ENCODE assay signal across 8 cellular contexts in the genomic region with DNA sequence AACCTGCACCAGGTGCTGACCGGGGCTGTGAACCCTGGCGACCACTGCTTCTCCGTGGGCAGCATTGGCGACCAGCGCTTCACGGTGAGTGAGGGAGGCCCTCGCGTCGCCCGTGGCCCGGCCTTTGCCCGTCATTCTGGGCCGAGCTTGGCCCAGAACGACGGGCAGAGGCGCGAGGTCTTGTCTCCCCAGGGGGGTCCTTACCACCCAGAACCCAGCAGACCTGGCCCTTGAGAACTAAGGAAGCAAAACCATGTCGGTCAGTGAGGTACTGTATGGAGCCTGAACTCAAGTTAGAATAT. TPM values are rescaled to one million over a fixed set of nuclear protein-coding genes. Genes with fewer than 3 reads are reported as not detected.
DNase-seq lines count a peak whose midpoint lies in the region; ATAC-seq and TF ChIP-seq lines count a peak whose summit lies in the region.

No MANE protein-coding gene starts in this region.

- in situ Hi-C loops in GM13977 (cut with MboI; ENCODE audit: low pct_unique_long_range_greater_than_20kb, low sequenced_read_pairs, unreplicated experiment), result no loop called here

- 0% methylated on average over 3 to 4 of the region's 18 CpGs for WGBS in gastroesophageal sphincter (ENCODE audit: low coverage in 1 of 2), 2 donors
- 0% methylated on average over 18 of the region's 18 CpGs for WGBS in psoas muscle, 3 donors

- intact Hi-C loops in psoas muscle (cut with DNase I), result loop anchor here in 1 of 2 donors (5.0 kb wide), 2 partner anchors 84 to 196 kb away; a partner anchor contains a TSS

- H3K4me1 Mint-ChIP-seq in HFFc6 (ENCODE audit: low read depth), result peaks cover 43% of the 10 kb centered on the region

- H3K27me3 ChIP-seq in gastroesophageal sphincter (no peaks in the 10 kb centered on the region), psoas muscle (ENCODE audit: insufficient read depth in 3 of 3, low read length in 2 of 3) (no peaks in the 10 kb centered on the region)

- no peaks in the 10 kb centered on the region for H3K9me3 ChIP-seq in SK-N-MC (ENCODE audit: low read depth, low read length)
- no peaks in the 10 kb centered on the region for H3K9me3 ChIP-seq in gastroesophageal sphincter
- no peaks in the 10 kb centered on the region for H3K9me3 ChIP-seq in psoas muscle

- H3K36me3 ChIP-seq in SK-N-MC (ENCODE audit: insufficient read depth, low read length), result no peaks in the 10 kb centered on the region
- no peaks in the 10 kb centered on the region for H3K36me3 ChIP-seq in gastroesophageal sphincter
- H3K36me3 ChIP-seq in psoas muscle (ENCODE audit: insufficient read depth in 1 of 2, low read depth in 1 of 2), result no peaks in the 10 kb centered on the region

- H3K4me3 ChIP-seq in GM12875 (ENCODE audit: low read depth, low read length) (peak overlapping the region; percentile 99), SK-N-MC (peak overlapping the region; percentile 97), gastroesophageal sphincter (peak overlapping the region; percentile 63 to 87), psoas muscle (peak overlapping the region; percentile 87)

- TF ChIP-seq POLR2A in gastroesophageal sphincter (IDR thresholded peaks at IDR 0.05), result no peak

- peak overlapping the region; percentile 96 for H3K27ac Mint-ChIP-seq in HFFc6

- peak overlapping the region; percentile 92 for H3K4me3 Mint-ChIP-seq in HFFc6

- H3K4me1 ChIP-seq in gastroesophageal sphincter (peaks cover 4 to 57% (median 12%) of the 10 kb centered on the region in 3 donors), psoas muscle (peaks cover 30% of the 10 kb centered on the region)

- DNase-seq in HFFc6 (no peak), SK-N-MC (ENCODE audit: low read depth, low spot score) (no peak), psoas muscle (no peak), T-helper 9 cell (no peak), GM13977 (ENCODE audit: low spot score) (no peak)

- no peak for TF ChIP-seq EP300 in gastroesophageal sphincter (IDR thresholded peaks at IDR 0.05)

- TF ChIP-seq CTCF in GM12875 (IDR thresholded peaks at IDR 0.05; ENCODE audit: borderline replicate concordance, insufficient read depth, low read depth, low read length), result no peak
- no peak for TF ChIP-seq CTCF in HFFc6 (IDR thresholded peaks at IDR 0.05)
- TF ChIP-seq CTCF in gastroesophageal sphincter (IDR thresholded peaks at IDR 0.05), result no peak
- no peak for TF ChIP-seq CTCF in psoas muscle (IDR thresholded peaks at IDR 0.05)
- no peak for TF ChIP-seq CTCF in GM13977 (IDR thresholded peaks at IDR 0.05; ENCODE audit: extremely low read depth, insufficient read depth, missing control alignments)

- H3K27ac ChIP-seq in SK-N-MC (no peak overlapping the region), gastroesophageal sphincter (peak overlapping the region; percentile 84 to 98 (median 98)), psoas muscle (peak overlapping the region; percentile 98)

- ATAC-seq in gastroesophageal sphincter (no peak), psoas muscle (peak; percentile 5 to 26 (median 16)), GM18520 (IDR thresholded peaks at IDR 0.05; ENCODE audit: unreplicated experiment) (no peak)

- H3K9ac ChIP-seq in SK-N-MC (ENCODE audit: insufficient read length), result peak overlapping the region; percentile 89

- H3K27me3 Mint-ChIP-seq in HFFc6 (ENCODE audit: insufficient read depth), result peaks cover 5% of the 10 kb centered on the region; the same call in 1 of the 2 replicates

- H3K36me3 Mint-ChIP-seq in HFFc6 (ENCODE audit: low read depth), result peaks cover 6% of the 10 kb centered on the region; the same call in 1 of the 2 replicates

- H3K9me3 Mint-ChIP-seq in HFFc6, result no peaks in the 10 kb centered on the region

RNA-seq across cellular contexts. Expression of a gene that starts 0.6 kb away (rescaled TPM):
- total RNA-seq in HFFc6 (2021; fragmentation: NEBNext Ultra II Directional; extraction: Animal tissue kit (Norgen Biotek cat#: 25700)), result 10 to 100 TPM; 19.8 to 23.1 (median 21.5) TPM
- total RNA-seq in gastroesophageal sphincter (100 to 1,000 TPM in 1 of 4 donors, 10 to 100 TPM in 3; 38.4 to 157 (median 48.2) TPM), psoas muscle (10 to 100 TPM; 15.7 to 21.7 (median 18.3) TPM)
- polyA plus RNA-seq in psoas muscle, result 1 to 10 TPM; 5.1 to 8.6 (median 6.0) TPM

Comparison
In these comparisons a context has a peak if more than half of its experiments do, and no peak if none do; other contexts are left out.
1. ATAC-seq: peak in psoas muscle (4 of 4); none in gastroesophageal sphincter (single experiment) and GM18520 (single experiment).
2. Peak in every context shown above with its lines, with median percentiles within 50 percentile points of each other: H3K4me3 ChIP-seq.